14 cellular contexts compared by ENCODE assay signal in the genomic region with DNA sequence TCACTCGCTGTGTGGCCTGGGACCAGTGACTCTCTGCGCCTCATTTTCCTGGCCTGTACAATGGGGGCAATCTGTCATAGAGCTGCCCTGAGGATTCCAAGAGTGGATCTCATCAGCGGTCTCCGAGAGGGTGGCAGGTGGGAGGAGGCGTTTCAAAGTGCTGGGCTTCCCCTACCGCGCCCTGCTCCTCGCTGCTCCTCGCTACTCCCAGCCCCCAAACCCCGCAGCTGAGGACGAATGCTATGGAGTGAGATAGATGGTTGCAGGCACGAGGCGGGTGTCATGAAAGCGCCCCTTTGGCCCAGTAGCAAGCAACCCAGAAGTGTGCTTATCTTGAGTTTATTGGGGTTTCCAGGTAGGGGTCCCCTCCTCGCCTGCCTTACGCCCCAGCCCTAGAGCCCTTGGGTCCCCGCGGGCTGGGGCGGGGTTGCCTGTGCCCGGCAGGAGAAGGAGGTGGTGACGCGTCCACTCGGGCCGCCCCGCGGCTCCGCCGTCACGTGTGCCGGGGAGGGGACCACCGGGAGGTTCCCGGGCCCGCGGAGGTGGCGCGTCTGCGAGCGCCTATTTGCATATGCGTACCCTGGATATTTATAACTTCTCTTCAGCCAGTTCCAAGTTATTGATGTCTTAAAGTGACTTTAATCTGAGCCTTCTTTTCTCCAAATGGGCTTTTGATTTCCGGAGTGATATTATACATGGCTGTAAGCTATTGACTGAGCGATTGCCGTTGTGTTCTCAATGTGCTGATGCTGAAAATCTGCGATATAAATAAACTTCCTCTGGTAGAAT.
DNase-seq lines count a peak whose midpoint lies in the region; ATAC-seq, FAIRE-seq and TF ChIP-seq lines count a peak whose summit lies in the region.
"Had no signal": no experiment of that assay in that cellular context is flagged by ENCODE, and none has a peak within 500 bp of the region (broad histone marks: within the 10 kb centered on the region; RNA-seq: fewer than 3 reads in every experiment).

No MANE protein-coding gene starts in this region.

- H3K36me3 ChIP-seq in kidney (ENCODE audit: control insufficient read depth in 1 of 2, insufficient read depth in 2 of 2, low read length in 2 of 2) (no peaks in the 10 kb centered on the region), testis (ENCODE audit: low read depth, missing control alignments) (no peaks in the 10 kb centered on the region)

- no peaks in the 10 kb centered on the region for H3K36me3 Mint-ChIP-seq in HFFc6 (ENCODE audit: low read depth)
- H3K36me3 Mint-ChIP-seq: activated naive CD8-positive, alpha-beta T cell treated with anti-CD3 and anti-CD28 coated beads, Interleukin-2, amount 10 ng/mL, durations not matched to agents 7 days and 5 days had no signal

- TF ChIP-seq CTCF in HFFc6 (IDR thresholded peaks at IDR 0.05): no peak
- TF ChIP-seq CTCF in dorsolateral prefrontal cortex (IDR thresholded peaks at IDR 0.05 in 54 of 56, conservative IDR thresholded peaks at IDR 0.05 in 2 of 56; ENCODE audit: low read depth in 1 of 56, partially characterized antibody in 56 of 56): no peak
- no peak for TF ChIP-seq CTCF in kidney (IDR thresholded peaks at IDR 0.05; ENCODE audit: borderline replicate concordance, extremely low read depth, insufficient read depth)
- TF ChIP-seq CTCF in testis (IDR thresholded peaks at IDR 0.05): no peak

- ATAC-seq in HG02678 (IDR thresholded peaks at IDR 0.05; ENCODE audit: unreplicated experiment): no peak
- ATAC-seq in HG03139 (IDR thresholded peaks at IDR 0.05; ENCODE audit: unreplicated experiment): no peak
- no peak for ATAC-seq in HG03039 (IDR thresholded peaks at IDR 0.05; ENCODE audit: unreplicated experiment)

- no peak overlapping the region for H3K27ac Mint-ChIP-seq in HFFc6
- H3K27ac Mint-ChIP-seq: activated naive CD8-positive, alpha-beta T cell treated with anti-CD3 and anti-CD28 coated beads, Interleukin-2, amount 10 ng/mL, durations not matched to agents 7 days and 5 days had no signal

- peaks cover 2% of the 10 kb centered on the region for H3K27me3 Mint-ChIP-seq in HFFc6 (ENCODE audit: insufficient read depth)

- intact Hi-C loops in dorsolateral prefrontal cortex (cut with DNase I): no loop called here
- intact Hi-C loops in kidney (cut with DNase I): no loop called here
- intact Hi-C loops in testis (cut with DNase I; ENCODE audit: low total_unique reads): no loop called here

- no peaks in the 10 kb centered on the region for H3K9me3 Mint-ChIP-seq in HFFc6
- H3K9me3 Mint-ChIP-seq: activated naive CD8-positive, alpha-beta T cell treated with anti-CD3 and anti-CD28 coated beads, Interleukin-2, amount 10 ng/mL, durations not matched to agents 7 days and 5 days had no signal

- WGBS in testis, 2 donors: 19 to 49% methylated on average over 10 to 43 of the region's 43 CpGs

- H3K27me3 ChIP-seq in dorsolateral prefrontal cortex (peaks cover 0 to 11% (median 0%) of the 10 kb centered on the region in 45 donors), testis (no peaks in the 10 kb centered on the region)

- H3K4me3 Mint-ChIP-seq in HFFc6: peak overlapping the region; percentile 27; the same call in 1 of the 2 replicates
- H3K4me3 Mint-ChIP-seq: activated naive CD8-positive, alpha-beta T cell treated with anti-CD3 and anti-CD28 coated beads, Interleukin-2, amount 10 ng/mL, durations not matched to agents 7 days and 5 days had no signal

- H3K27ac ChIP-seq in dorsolateral prefrontal cortex (peak overlapping the region in 16 of 59 donors; percentile 0 to 61 (median 37)), kidney (ENCODE audit: low read depth in 2 of 2, low read length in 2 of 2) (no peak overlapping the region), testis (no peak overlapping the region)
- H3K27ac ChIP-seq: HL-60 had no signal

- TF ChIP-seq POLR2A in testis (IDR thresholded peaks at IDR 0.05): no peak

- no peaks in the 10 kb centered on the region for H3K9me3 ChIP-seq in kidney (ENCODE audit: control insufficient read depth in 1 of 2, low read length in 2 of 2)
- no peaks in the 10 kb centered on the region for H3K9me3 ChIP-seq in testis

- H3K9ac ChIP-seq in kidney (ENCODE audit: low read length in 2 of 2): no peak overlapping the region

- peak overlapping the region; percentile 0 to 65 (median 45) for H3K4me3 ChIP-seq in dorsolateral prefrontal cortex
- peak overlapping the region; percentile 10 to 50 for H3K4me3 ChIP-seq in kidney (ENCODE audit: low read length in 2 of 2)
- peak overlapping the region in 1 of 2 donors; percentile 8 for H3K4me3 ChIP-seq in testis

- peaks cover 6% of the 10 kb centered on the region; the same call in 1 of the 2 replicates for H3K4me1 Mint-ChIP-seq in HFFc6 (ENCODE audit: low read depth)

- no peak for DNase-seq in HFFc6
- peak in 4 of 10 donors; percentile 45 to 67 (median 54) for DNase-seq in dorsolateral prefrontal cortex
- DNase-seq in kidney: peak; percentile 81
- DNase-seq in testis: peak; percentile 26
- no peak for DNase-seq in amniotic stem cell (lab: John Stamatoyannopoulos, UW)
- DNase-seq: activated naive CD8-positive, alpha-beta T cell treated with anti-CD3 and anti-CD28 coated beads, Interleukin-2, amount 10 ng/mL, durations not matched to agents 7 days and 5 days; DMS79 treated with DMSO at 0.1 percent for 48 hours; foreskin melanocyte; NCI-H187 treated with DMSO at 0.1 percent for 48 hours; SHP77 had no signal

- H3K4me1 ChIP-seq in kidney (ENCODE audit: control insufficient read depth in 1 of 2, insufficient read depth in 1 of 2, low read depth in 1 of 2, low read length in 2 of 2) (peaks cover 2 to 4% of the 10 kb centered on the region in 2 donors), testis (no peaks in the 10 kb centered on the region)

- FAIRE-seq in kidney (lab: Jason Lieb, UNC): no peak

Comparison
In these comparisons a context has a peak if more than half of its experiments do, and no peak if none do; other contexts are left out.
1. DNase-seq: peak in kidney (single experiment) and testis (single experiment); none in HFFc6 (single experiment) and amniotic stem cell (single experiment).